In genomic region chr13:102798653-102799543, GRCh38 we compare ENCODE assay signal across 8 cellular contexts. TPM values are rescaled to one million over a fixed set of nuclear protein-coding genes. Genes with fewer than 3 reads are reported as not detected.
DNase-seq lines count a peak whose midpoint lies in the region; ATAC-seq, FAIRE-seq and TF ChIP-seq lines count a peak whose summit lies in the region.

BIVM (plus strand) TSS chr13:102799119; CDS start chr13:102807268, 8,149 bp downstream.
POGLUT2 (minus strand) TSS chr13:102798976; CDS start chr13:102798670, 306 bp downstream.

- H3K4me1 Mint-ChIP-seq in chondrocyte (ENCODE audit: low read depth) = peaks cover 35% of the 10 kb centered on the region

- dilution Hi-C loops in keratinocyte (cut with MboI; ENCODE audit: extremely low pct_ligation_motif_present, low sequenced_read_pairs) = no loop called here

- peak within 1 kb of the TSS; percentile 61 for H3K27ac ChIP-seq in keratinocyte (ENCODE audit: control insufficient read depth, insufficient read depth, low read length)

- ATAC-seq in GM19035 (IDR thresholded peaks at IDR 0.05; ENCODE audit: unreplicated experiment) (peak; percentile 80), HG03280 (IDR thresholded peaks at IDR 0.05; ENCODE audit: unreplicated experiment) (peak; percentile 80)

- H3K4me3 Mint-ChIP-seq in chondrocyte (ENCODE audit: unreplicated experiment) = peak within 1 kb of the TSS; percentile 84

- peak within 1 kb of the TSS; percentile 76 for H3K9ac ChIP-seq in keratinocyte (ENCODE audit: control insufficient read depth, extremely low read depth, insufficient read depth, low read length)

- H2AFZ ChIP-seq in keratinocyte (ENCODE audit: control insufficient read depth, low read length) = peak within 1 kb of the TSS; percentile 98

- H3K27ac Mint-ChIP-seq in chondrocyte (ENCODE audit: unreplicated experiment) = peak within 1 kb of the TSS; percentile 92

- H3K79me2 ChIP-seq in keratinocyte (ENCODE audit: control insufficient read depth, insufficient read depth, low read length) = peaks cover 57% of the 10 kb centered on the region

- H3K9me3 Mint-ChIP-seq in chondrocyte (ENCODE audit: low read depth) = no peaks in the 10 kb centered on the region

- no peaks in the 10 kb centered on the region for H4K20me1 ChIP-seq in keratinocyte (ENCODE audit: control insufficient read depth, extremely low read depth, insufficient read depth, low read length)

- peaks cover 3% of the 10 kb centered on the region for H3K9me1 ChIP-seq in keratinocyte (ENCODE audit: control insufficient read depth, extremely low read depth, insufficient read depth, low read length)

- H3K27me3 ChIP-seq in keratinocyte (ENCODE audit: control insufficient read depth, extremely low read depth, insufficient read depth, low read length) = no peaks in the 10 kb centered on the region

- H3K4me2 ChIP-seq in keratinocyte (ENCODE audit: control insufficient read depth, extremely low read depth, insufficient read depth, low read depth, low read length) = peak within 1 kb of the TSS; percentile 84

- no peaks in the 10 kb centered on the region for H3K9me3 ChIP-seq in keratinocyte (ENCODE audit: control insufficient read depth, low read depth, low read length)

- no peaks in the 10 kb centered on the region for H3K27me3 Mint-ChIP-seq in chondrocyte (ENCODE audit: low read depth)

- peaks cover 0 to 10% of the 10 kb centered on the region in 2 experiments for H3K36me3 ChIP-seq in keratinocyte (ENCODE audit: control insufficient read depth in 2 of 2, extremely low read depth in 1 of 2, insufficient read depth in 2 of 2, low read length in 2 of 2)

- TF ChIP-seq CTCF in AG10803 (conservative IDR thresholded peaks at IDR 0.05; ENCODE audit: low read length) (no peak), chondrocyte (IDR thresholded peaks at IDR 0.05) (no peak), keratinocyte (optimal IDR thresholded peaks at IDR 0.05 in 1 of 3, IDR thresholded peaks at IDR 0.05 in 1 of 3, conservative IDR thresholded peaks at IDR 0.05 in 1 of 3; ENCODE audit: extremely low read depth in 1 of 3, insufficient read depth in 2 of 3, low read length in 3 of 3) (no peak)

- H3K4me3 ChIP-seq in AG10803 (ENCODE audit: low read length) (peak within 1 kb of the TSS; percentile 94), keratinocyte (ENCODE audit: control insufficient read depth in 2 of 3, extremely low read depth in 1 of 3, insufficient read depth in 2 of 3, low read depth in 1 of 3, low read length in 3 of 3) (peak within 1 kb of the TSS; percentile 77 to 96 (median 92))

- peak; percentile 90 for DNase-seq in AG10803 (ENCODE audit: low read depth)
- DNase-seq in NCI-H446 (lab: John Stamatoyannopoulos, UW) = peak; percentile 56 to 85
- DNase-seq in activated CD4-positive, alpha-beta T cell treated with anti-CD3 and anti-CD28 coated beads for 24 hours (ENCODE audit: low read depth in 2 of 2) = peak; percentile 61 to 78
- DNase-seq in chondrocyte (ENCODE audit: low spot score) = peak; percentile 97
- peak; percentile 38 for DNase-seq in keratinocyte (ENCODE audit: low read depth, low spot score)
- DNase-seq in stimulated activated CD4-positive, alpha-beta T cell treated with anti-CD3 and anti-CD28 coated beads, Interleukin-12 subunit alpha, Interleukin-12 subunit beta, amount 100 ng/mL, for 4 hours = peak; percentile 64

- FAIRE-seq in keratinocyte (lab: Jason Lieb, UNC) = peak; percentile 43

- H3K4me1 ChIP-seq in keratinocyte (ENCODE audit: control insufficient read depth, extremely low read depth, insufficient read depth, low read length) = peaks cover 11% of the 10 kb centered on the region

- H3K36me3 Mint-ChIP-seq in chondrocyte (ENCODE audit: low read depth) = peaks cover 1% of the 10 kb centered on the region

RNA-seq across cellular contexts. Expression of gene BIVM, which starts in this region (rescaled TPM):
- total RNA-seq in chondrocyte = 22.7 to 37.7 TPM (median 24.0 TPM) in 3 replicates
- 11.8 to 20.7 TPM (median 13.2 TPM) in 3 replicates for polyA plus RNA-seq in keratinocyte
- polyA plus RNA-seq in keratinocyte (2011; ENCODE audit: low read depth) = 6.9 TPM
- polyA plus RNA-seq in keratinocyte (2011; cell fraction: cytosol; rRNA removed) = 9.3 and 15.1 TPM in 2 replicates
- polyA plus RNA-seq in keratinocyte (2011; cell fraction: nucleus; rRNA removed) = 22.4 and 25.3 TPM in 2 replicates
- 5.4 and 9.9 TPM in 2 replicates for polyA plus RNA-seq in keratinocyte (2012; ENCODE audit: low replicate concordance)
- 1.1 to 9.2 TPM (median 4.3 TPM) in 3 replicates for polyA minus RNA-seq in keratinocyte
- 7.9 TPM for polyA minus RNA-seq in keratinocyte (2011; cell fraction: cytosol; rRNA and poly(A)+ RNA removed)
- polyA minus RNA-seq in keratinocyte (2011; cell fraction: nucleus; rRNA and poly(A)+ RNA removed) = 5.8 and 14.2 TPM in 2 replicates

RNA-seq across cellular contexts. Expression of gene POGLUT2, which starts in this region (rescaled TPM):
- 37.3 to 45.8 TPM (median 39.1 TPM) in 3 replicates for total RNA-seq in chondrocyte
- 5.5 to 8.8 TPM (median 6.4 TPM) in 3 replicates for polyA plus RNA-seq in keratinocyte
- polyA plus RNA-seq in keratinocyte (2011; ENCODE audit: low read depth) = 6.0 TPM
- 2.2 and 3.9 TPM in 2 replicates for polyA plus RNA-seq in keratinocyte (2011; cell fraction: cytosol; rRNA removed)
- polyA plus RNA-seq in keratinocyte (2011; cell fraction: nucleus; rRNA removed) = 8.3 and 11.4 TPM in 2 replicates
- polyA plus RNA-seq in keratinocyte (2012; ENCODE audit: low replicate concordance) = 3.4 and 4.8 TPM in 2 replicates
- 1.6 to 4.0 TPM (median 1.7 TPM) in 3 replicates for polyA minus RNA-seq in keratinocyte
- polyA minus RNA-seq in keratinocyte (2011; cell fraction: cytosol; rRNA and poly(A)+ RNA removed) = 1.9 TPM
- polyA minus RNA-seq in keratinocyte (2011; cell fraction: nucleus; rRNA and poly(A)+ RNA removed) = 5.2 and 6.3 TPM in 2 replicates

Comparison
In these comparisons a context has a peak if more than half of its experiments do, and no peak if none do; other contexts are left out.
1. Peak in every context shown above with its lines: DNase-seq, ATAC-seq, H3K4me3 ChIP-seq and H3K27ac ChIP-seq.
2. DNase-seq: peak in every context shown above with its lines; median percentile 97 in chondrocyte; 90 in AG10803; 70 in NCI-H446; 70 in activated CD4-positive, alpha-beta T cell treated with anti-CD3 and anti-CD28 coated beads for 24 hours; 64 in stimulated activated CD4-positive, alpha-beta T cell treated with anti-CD3 and anti-CD28 coated beads, Interleukin-12 subunit alpha, Interleukin-12 subunit beta, amount 100 ng/mL, for 4 hours; 38 in keratinocyte.